In the genomic region with DNA sequence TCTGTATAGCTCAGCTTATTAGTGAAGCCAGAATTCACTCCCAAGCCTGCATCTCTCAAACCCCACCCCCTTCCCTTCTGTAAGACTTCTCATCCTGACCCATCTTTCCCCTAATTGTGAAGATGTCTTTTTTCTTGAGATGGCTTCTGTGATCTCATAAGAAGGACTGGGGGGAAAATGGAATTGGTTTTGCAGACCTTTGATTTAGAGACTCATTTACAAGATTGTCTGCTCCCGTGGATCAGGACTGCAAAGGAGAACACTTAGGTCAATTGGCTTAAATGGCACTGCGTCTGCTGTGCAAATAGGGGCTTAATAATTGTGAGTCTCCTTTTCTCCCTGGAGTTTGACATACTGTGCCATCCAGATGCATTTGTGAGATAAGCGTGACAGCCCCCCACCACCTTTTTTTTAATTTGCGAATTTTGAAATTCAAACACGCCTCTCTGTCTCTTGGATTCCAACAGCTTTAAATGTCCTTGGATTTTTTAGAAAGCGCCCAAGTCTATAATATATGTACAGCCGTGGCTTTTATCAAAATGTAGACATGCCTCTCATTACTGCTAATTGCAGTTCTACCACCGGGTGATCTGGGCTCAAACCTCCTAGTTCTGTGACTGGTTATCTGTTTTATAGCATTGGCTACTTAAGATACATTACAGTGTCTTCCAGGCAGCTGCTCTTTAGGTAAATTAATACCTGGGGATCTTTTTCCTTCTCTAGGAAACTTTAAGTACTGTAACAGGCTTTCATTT, we compare ENCODE assay signal across 24 cellular contexts.
DNase-seq lines count a peak whose midpoint lies in the region; ATAC-seq, FAIRE-seq and TF ChIP-seq lines count a peak whose summit lies in the region.
"Had no signal": no experiment of that assay in that cellular context is flagged by ENCODE, and none has a peak within 500 bp of the region (broad histone marks: within the 10 kb centered on the region; RNA-seq: fewer than 3 reads in every experiment).

No MANE protein-coding gene starts in this region.

- TF ChIP-seq POLR2A in body of pancreas (IDR thresholded peaks at IDR 0.05): no peak

- TF ChIP-seq CTCF in body of pancreas (IDR thresholded peaks at IDR 0.05): no peak
- TF ChIP-seq CTCF in pancreas (IDR thresholded peaks at IDR 0.05): no peak
- no peak for TF ChIP-seq CTCF in coronary artery (IDR thresholded peaks at IDR 0.05)

- no peaks in the 10 kb centered on the region for H3K36me3 Mint-ChIP-seq in activated T-helper 2 cell treated with anti-CD3 and anti-CD28 coated beads, Interferon-gamma antibody, Interleukin-2, Interleukin-4, amounts not matched to agents 10 μg/mL and 5 μg/mL and 100 μg/mL, durations not matched to agents 14 hours and 24 hours and 36 hours (ENCODE audit: low read depth)
- H3K36me3 Mint-ChIP-seq: activated CD4-positive, alpha-beta memory T cell treated with anti-CD3 and anti-CD28 coated beads for 36 hours; mesothelial cell of epicardium; naive thymus-derived CD8-positive, alpha-beta T cell; type B pancreatic cell had no signal

- no peaks in the 10 kb centered on the region for H3K9me3 Mint-ChIP-seq in activated T-helper 2 cell treated with anti-CD3 and anti-CD28 coated beads, Interferon-gamma antibody, Interleukin-2, Interleukin-4, amounts not matched to agents 10 μg/mL and 5 μg/mL and 100 μg/mL, durations not matched to agents 14 hours and 24 hours and 36 hours
- H3K9me3 Mint-ChIP-seq: activated B cell treated with CpG ODN at 0.5 μM for 24 hours; activated CD4-positive, alpha-beta memory T cell treated with anti-CD3 and anti-CD28 coated beads for 36 hours; mesothelial cell of epicardium; naive thymus-derived CD8-positive, alpha-beta T cell; type B pancreatic cell had no signal

- peaks cover 9% of the 10 kb centered on the region for H3K27me3 Mint-ChIP-seq in activated T-helper 2 cell treated with anti-CD3 and anti-CD28 coated beads, Interferon-gamma antibody, Interleukin-2, Interleukin-4, amounts not matched to agents 10 μg/mL and 5 μg/mL and 100 μg/mL, durations not matched to agents 14 hours and 24 hours and 36 hours (ENCODE audit: low read depth)
- H3K27me3 Mint-ChIP-seq: type B pancreatic cell had no signal

- H3K36me3 ChIP-seq in body of pancreas (replicated peaks in 1 of 2; ENCODE audit: insufficient read depth in 1 of 2, low read depth in 2 of 2): no peaks in the 10 kb centered on the region
- no peaks in the 10 kb centered on the region for H3K36me3 ChIP-seq in pancreas
- H3K36me3 ChIP-seq: adrenal gland, ovary had no signal

- H3K27ac Mint-ChIP-seq in activated T-helper 2 cell treated with anti-CD3 and anti-CD28 coated beads, Interferon-gamma antibody, Interleukin-2, Interleukin-4, amounts not matched to agents 10 μg/mL and 5 μg/mL and 100 μg/mL, durations not matched to agents 14 hours and 24 hours and 36 hours: no peak overlapping the region
- H3K27ac Mint-ChIP-seq: activated B cell treated with CpG ODN at 0.5 μM for 24 hours; activated CD4-positive, alpha-beta memory T cell treated with anti-CD3 and anti-CD28 coated beads for 36 hours; B cell; mesothelial cell of epicardium; naive thymus-derived CD8-positive, alpha-beta T cell; type B pancreatic cell had no signal

- H3K4me3 ChIP-seq in body of pancreas (no peak overlapping the region), pancreas (no peak overlapping the region), coronary artery (no peak overlapping the region)
- H3K4me3 ChIP-seq: adrenal gland, GM12878, ovary had no signal

- peak; percentile 56 for DNase-seq in NCI-H748 (lab: John Stamatoyannopoulos, UW; ENCODE audit: unreplicated experiment)
- no peak for DNase-seq in NCI-H748 treated with DMSO at 0.1 percent for 48 hours (lab: John Stamatoyannopoulos, UW)
- peak; percentile 39 to 81 for DNase-seq in NCI-H524 (lab: John Stamatoyannopoulos, UW)
- DNase-seq in body of pancreas: no peak
- no peak for DNase-seq in pancreas
- no peak for DNase-seq in activated T-helper 2 cell treated with anti-CD3 and anti-CD28 coated beads, Interferon-gamma antibody, Interleukin-2, Interleukin-4, amounts not matched to agents 10 μg/mL and 5 μg/mL and 100 μg/mL, durations not matched to agents 14 hours and 24 hours and 36 hours (ENCODE audit: low spot score)
- DNase-seq in coronary artery (ENCODE audit: low spot score): no peak
- DNase-seq in NCI-H345 (lab: John Stamatoyannopoulos, UW): no peak
- DNase-seq: activated B cell treated with CpG ODN at 0.5 μM for 24 hours; activated CD4-positive, alpha-beta memory T cell treated with anti-CD3 and anti-CD28 coated beads for 36 hours; activated gamma-delta T cell treated with Interleukin-2 at 50 U/mL for 16 hours; adrenal gland; cortex of kidney; DND-41; naive thymus-derived CD8-positive, alpha-beta T cell; NCI-H1105 treated with DMSO at 0.1 percent for 48 hours; ovary; right cardiac atrium; stimulated activated CD8-positive, alpha-beta memory T cell treated with anti-CD3 and anti-CD28 coated beads, Interleukin-4, amount 100 ng/mL, for 48 hours had no signal

- WGBS in body of pancreas, 2 donors: 30 to 47% methylated on average over 8 of the region's 8 CpGs
- 44 to 47% methylated on average over 8 of the region's 8 CpGs for WGBS in pancreas, 2 donors

- H3K4me1 ChIP-seq in body of pancreas (peaks cover 91% of the 10 kb centered on the region), pancreas (peaks cover 65 to 78% (median 69%) of the 10 kb centered on the region in 3 donors)
- H3K4me1 ChIP-seq: adrenal gland had no signal

- no peak overlapping the region for H3K4me3 Mint-ChIP-seq in activated T-helper 2 cell treated with anti-CD3 and anti-CD28 coated beads, Interferon-gamma antibody, Interleukin-2, Interleukin-4, amounts not matched to agents 10 μg/mL and 5 μg/mL and 100 μg/mL, durations not matched to agents 14 hours and 24 hours and 36 hours (ENCODE audit: low read depth)
- H3K4me3 Mint-ChIP-seq: activated B cell treated with CpG ODN at 0.5 μM for 24 hours; activated CD4-positive, alpha-beta memory T cell treated with anti-CD3 and anti-CD28 coated beads for 36 hours; B cell; mesothelial cell of epicardium; naive thymus-derived CD8-positive, alpha-beta T cell; type B pancreatic cell had no signal

- H3K9me3 ChIP-seq in body of pancreas (no peaks in the 10 kb centered on the region), pancreas (no peaks in the 10 kb centered on the region)
- H3K9me3 ChIP-seq: adrenal gland, ovary had no signal

- no peaks in the 10 kb centered on the region for H3K4me1 Mint-ChIP-seq in activated T-helper 2 cell treated with anti-CD3 and anti-CD28 coated beads, Interferon-gamma antibody, Interleukin-2, Interleukin-4, amounts not matched to agents 10 μg/mL and 5 μg/mL and 100 μg/mL, durations not matched to agents 14 hours and 24 hours and 36 hours (ENCODE audit: low read depth)
- H3K4me1 Mint-ChIP-seq: activated B cell treated with CpG ODN at 0.5 μM for 24 hours; B cell; naive thymus-derived CD8-positive, alpha-beta T cell had no signal

- no peak for FAIRE-seq in pancreas (lab: Jason Lieb, UNC)
- FAIRE-seq: A204.1, GM12878 had no signal

- H3K27me3 ChIP-seq in body of pancreas (no peaks in the 10 kb centered on the region), pancreas (no peaks in the 10 kb centered on the region)
- H3K27me3 ChIP-seq: adrenal gland, ovary had no signal

- ATAC-seq in body of pancreas: no peak
- ATAC-seq in pancreas: no peak
- ATAC-seq: naive thymus-derived CD8-positive, alpha-beta T cell; right cardiac atrium had no signal

- H3K27ac ChIP-seq in body of pancreas (peak overlapping the region; percentile 57 to 82 (median 70)), pancreas (peak overlapping the region; percentile 43 to 77 (median 68)), coronary artery (no peak overlapping the region)
- H3K27ac ChIP-seq: adrenal gland had no signal

- intact Hi-C loops in body of pancreas (cut with DNase I) (no loop called here), pancreas (cut with DNase I) (no loop called here)
- intact Hi-C loops in activated T-helper 2 cell treated with anti-CD3 and anti-CD28 coated beads, Interferon-gamma antibody, Interleukin-2, Interleukin-4, amounts not matched to agents 10 μg/mL and 5 μg/mL and 100 μg/mL, durations not matched to agents 14 hours and 24 hours and 36 hours (cut with micrococcal nuclease): no loop called here

Comparison
In these comparisons a context has a peak if more than half of its experiments do, and no peak if none do; other contexts are left out.
1. DNase-seq: peak in NCI-H748 (single experiment) and NCI-H524 (2 of 2); none in NCI-H748 treated with DMSO at 0.1 percent for 48 hours (single experiment), body of pancreas (0 of 4), pancreas (0 of 6), activated T-helper 2 cell treated with anti-CD3 and anti-CD28 coated beads, Interferon-gamma antibody, Interleukin-2, Interleukin-4, amounts not matched to agents 10 μg/mL and 5 μg/mL and 100 μg/mL, durations not matched to agents 14 hours and 24 hours and 36 hours (single experiment), coronary artery (single experiment) and NCI-H345 (single experiment).
2. H3K27ac ChIP-seq: peak in body of pancreas (4 of 4) and pancreas (4 of 4); none in coronary artery (0 of 2).